In genomic region chr2:223949241-223949640, GRCh38 we compare ENCODE assay signal across 15 cellular contexts. TPM values are rescaled to one million over a fixed set of nuclear protein-coding genes. Genes with fewer than 3 reads are reported as not detected.
DNase-seq lines count a peak whose midpoint lies in the region; ATAC-seq and TF ChIP-seq lines count a peak whose summit lies in the region.
"Had no signal": no experiment of that assay in that cellular context is flagged by ENCODE, and none has a peak within 500 bp of the region (broad histone marks: within the 10 kb centered on the region; RNA-seq: fewer than 3 reads in every experiment).

No MANE protein-coding gene starts in this region.

- H3K4me1 ChIP-seq in OCI-LY7 (ENCODE audit: insufficient read depth, low read length, poor library complexity, severe bottlenecking) (peaks cover 60% of the 10 kb centered on the region), esophagus muscularis mucosa (peaks cover 6 to 17% (median 14%) of the 10 kb centered on the region in 4 donors)

- ATAC-seq in activated naive CD8-positive, alpha-beta T cell treated with anti-CD3 and anti-CD28 coated beads, Interleukin-2, amount 50 U/mL, for 24 hours = no peak
- no peak for ATAC-seq in GM21526 (IDR thresholded peaks at IDR 0.05; ENCODE audit: low FRiP score, unreplicated experiment)
- ATAC-seq: CD8-positive, alpha-beta T cell; sciatic nerve had no signal

- BruUV-seq in OCI-LY7 (replicated peaks; lab: Mats Ljungman, UMichigan) = no TSS peak

- no peak for TF ChIP-seq POLR2A in esophagus muscularis mucosa (IDR thresholded peaks at IDR 0.05; ENCODE audit: low read depth)

- H2AFZ ChIP-seq in OCI-LY7 (ENCODE audit: low read length) = peak overlapping the region; percentile 90
- H2AFZ ChIP-seq: neural progenitor cell had no signal

- H3K27me3 ChIP-seq in esophagus muscularis mucosa = no peaks in the 10 kb centered on the region
- H3K27me3 ChIP-seq: neural progenitor cell, SJCRH30 had no signal

- POLR2A ChIA-PET in OCI-LY7 (lab: Charles Lee) = interaction anchor here (0.5 to 1.4 kb wide), 8 partner anchors 9 to 635 kb away, joined by 3 to 5 read pairs (median 3); no protein-coding TSS in a partner anchor

- H3K36me3 ChIP-seq in OCI-LY7 (ENCODE audit: insufficient read depth, low read length) (no peaks in the 10 kb centered on the region), esophagus muscularis mucosa (no peaks in the 10 kb centered on the region)
- H3K36me3 ChIP-seq: neural progenitor cell, SJCRH30 had no signal

- peak overlapping the region; percentile 80 for H3K27ac Mint-ChIP-seq in activated naive CD8-positive, alpha-beta T cell treated with anti-CD3 and anti-CD28 coated beads, Interleukin-2, amount 50 U/mL, for 24 hours
- H3K27ac Mint-ChIP-seq: CD8-positive, alpha-beta T cell had no signal

- CTCF ChIA-PET in OCI-LY7 (lab: Charles Lee; ENCODE audit: unreplicated experiment) = no interaction called here

- no peaks in the 10 kb centered on the region for H3K27me3 Mint-ChIP-seq in activated naive CD8-positive, alpha-beta T cell treated with anti-CD3 and anti-CD28 coated beads, Interleukin-2, amount 50 U/mL, for 24 hours

- H3K4me1 Mint-ChIP-seq in activated naive CD8-positive, alpha-beta T cell treated with anti-CD3 and anti-CD28 coated beads, Interleukin-2, amount 50 U/mL, for 24 hours = peaks cover 66% of the 10 kb centered on the region

- H3K9me3 ChIP-seq in OCI-LY7 (ENCODE audit: low read length) (no peaks in the 10 kb centered on the region), esophagus muscularis mucosa (no peaks in the 10 kb centered on the region)
- H3K9me3 ChIP-seq: SJCRH30 had no signal

- no peak for TF ChIP-seq EP300 in esophagus muscularis mucosa (IDR thresholded peaks at IDR 0.05)

- whole genome bisulfite sequencing in esophagus muscularis mucosa = 70% methylated on average over 3 of the region's 3 CpGs

- peak; percentile 42; the same call in 2 of the 3 replicates for TF ChIP-seq CTCF in GM12872 (IDR thresholded peaks at IDR 0.05; ENCODE audit: insufficient read depth, low read depth, low read length)
- peak; percentile 59 for TF ChIP-seq CTCF in OCI-LY7 (conservative IDR thresholded peaks at IDR 0.05; ENCODE audit: low read length)
- no peak for TF ChIP-seq CTCF in esophagus muscularis mucosa (IDR thresholded peaks at IDR 0.05)

- no peaks in the 10 kb centered on the region for H4K20me1 ChIP-seq in OCI-LY7 (ENCODE audit: insufficient read depth, low read length)

- DNase-seq in DMS 273 (lab: John Stamatoyannopoulos, UW; ENCODE audit: unreplicated experiment) = peak; percentile 44
- peak; percentile 67 for DNase-seq in OCI-LY7 (ENCODE audit: low spot score)
- no peak for DNase-seq in activated naive CD8-positive, alpha-beta T cell treated with anti-CD3 and anti-CD28 coated beads, Interleukin-2, amount 50 U/mL, for 24 hours
- no peak for DNase-seq in NCI-H510A treated with DMSO at 0.1 percent for 48 hours (lab: John Stamatoyannopoulos, UW)
- DNase-seq in esophagus muscularis mucosa (ENCODE audit: extremely low spot score) = no peak
- DNase-seq: activated T-cell treated with anti-CD3 and anti-CD28 coated beads for 4 hours; CD8-positive, alpha-beta T cell; GDM1; NK-92 treated with Interleukin-12 subunit alpha and Interleukin-12 subunit beta, amount 100 ng/mL, for 24 hours; SJCRH30; stimulated activated naive CD4-positive, alpha-beta T cell treated with Interleukin-2 at 50 U/mL for 16 hours had no signal

- no peaks in the 10 kb centered on the region; the same call in 1 of the 2 replicates for H3K79me2 ChIP-seq in OCI-LY7 (ENCODE audit: insufficient read depth, low read depth, low read length)

- H3K27ac ChIP-seq in OCI-LY7 (ENCODE audit: low read depth, low read length, poor library complexity, severe bottlenecking) = peak overlapping the region; percentile 80
- no peak overlapping the region for H3K27ac ChIP-seq in esophagus muscularis mucosa (replicated peaks in 1 of 4)
- H3K27ac ChIP-seq: neural progenitor cell, SJCRH30 had no signal

- H3K9me2 ChIP-seq in OCI-LY7 (ENCODE audit: insufficient read depth, low read length) = no peaks in the 10 kb centered on the region

- no peaks in the 10 kb centered on the region for H3K36me3 Mint-ChIP-seq in activated naive CD8-positive, alpha-beta T cell treated with anti-CD3 and anti-CD28 coated beads, Interleukin-2, amount 50 U/mL, for 24 hours (ENCODE audit: low read depth)
- H3K36me3 Mint-ChIP-seq: neural progenitor cell had no signal

- H3K9me3 Mint-ChIP-seq in activated naive CD8-positive, alpha-beta T cell treated with anti-CD3 and anti-CD28 coated beads, Interleukin-2, amount 50 U/mL, for 24 hours = no peaks in the 10 kb centered on the region
- H3K9me3 Mint-ChIP-seq: CD8-positive, alpha-beta T cell; neural progenitor cell had no signal

- no peak overlapping the region for H3K4me3 Mint-ChIP-seq in activated naive CD8-positive, alpha-beta T cell treated with anti-CD3 and anti-CD28 coated beads, Interleukin-2, amount 50 U/mL, for 24 hours
- H3K4me3 Mint-ChIP-seq: CD8-positive, alpha-beta T cell; neural progenitor cell had no signal

- peak overlapping the region; percentile 78 for H3K4me2 ChIP-seq in OCI-LY7 (ENCODE audit: low read length)
- H3K4me2 ChIP-seq: neural progenitor cell had no signal

- intact Hi-C loops in OCI-LY7 (cut with micrococcal nuclease; ENCODE audit: unreplicated experiment) (no loop called here), esophagus muscularis mucosa (cut with DNase I) (no loop called here)

- H3K4me3 ChIP-seq in OCI-LY7 (ENCODE audit: low read depth, low read length, poor library complexity, severe bottlenecking) (no peak overlapping the region), esophagus muscularis mucosa (no peak overlapping the region)
- H3K4me3 ChIP-seq: neural progenitor cell, SJCRH30 had no signal

RNA-seq across cellular contexts. Expression of gene WDFY1, which starts 4.1 kb away (rescaled TPM):
- 45.3 and 46.6 TPM in 2 replicates for total RNA-seq in OCI-LY7 (2014; rRNA removed; shearing (Covaris generic))
- total RNA-seq in OCI-LY7 (2022) (33.3 and 38.6 TPM in 2 replicates), esophagus muscularis mucosa (10 to 100 TPM; 19.4 to 29.2 (median 24.7) TPM)

RNA-seq across cellular contexts. Expression of gene MRPL44, which starts 8.0 kb away (rescaled TPM):
- total RNA-seq in OCI-LY7 (2014; rRNA removed; shearing (Covaris generic)) = 25.4 and 36.2 TPM in 2 replicates
- 36.5 and 38.6 TPM in 2 replicates for total RNA-seq in OCI-LY7 (2022)
- total RNA-seq in esophagus muscularis mucosa = 10 to 100 TPM; 18.3 to 24.7 (median 19.6) TPM

Comparison
In these comparisons a context has a peak if more than half of its experiments do, and no peak if none do; other contexts are left out.
1. DNase-seq: peak in DMS 273 (single experiment) and OCI-LY7 (single experiment); none in activated naive CD8-positive, alpha-beta T cell treated with anti-CD3 and anti-CD28 coated beads, Interleukin-2, amount 50 U/mL, for 24 hours (single experiment), NCI-H510A treated with DMSO at 0.1 percent for 48 hours (single experiment) and esophagus muscularis mucosa (single experiment).
2. CTCF ChIP-seq: peak in GM12872 (single experiment) and OCI-LY7 (single experiment); none in esophagus muscularis mucosa (0 of 3).